Comparison of ENCODE assay signal across 17 cellular contexts in the genomic region with DNA sequence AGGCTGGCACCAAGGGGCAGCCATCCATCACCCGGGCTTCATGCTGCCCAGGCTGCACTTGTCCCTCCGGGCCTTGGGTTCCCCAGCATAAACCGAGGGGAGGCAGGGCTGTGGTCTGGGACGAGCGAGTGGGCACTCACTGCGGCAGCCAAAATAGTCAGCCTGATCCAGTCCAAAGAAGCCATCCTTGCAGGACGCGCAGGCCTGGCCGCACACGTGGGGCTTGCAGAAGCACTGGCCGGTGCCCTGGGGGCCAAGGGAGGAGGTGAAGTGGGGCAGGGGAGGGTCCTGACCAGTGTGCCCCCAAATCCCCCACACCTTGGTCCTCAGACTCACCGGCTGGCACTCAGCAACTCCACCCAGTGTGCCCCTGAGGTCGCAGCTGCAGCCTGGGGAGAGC. TPM values are rescaled to one million over a fixed set of nuclear protein-coding genes. Genes with fewer than 3 reads are reported as not detected.
A peak's percentile ranks its signal among the peaks of the same experiment; 100 is the strongest.
DNase-seq lines count a peak whose midpoint lies in the region; ATAC-seq and TF ChIP-seq lines count a peak whose summit lies in the region.
"Had no signal": no experiment of that assay in that cellular context is flagged by ENCODE, and none has a peak within 500 bp of the region (broad histone marks: within the 10 kb centered on the region; RNA-seq: fewer than 3 reads in every experiment).

No MANE protein-coding gene starts in this region.

- H3K36me3 Mint-ChIP-seq in effector memory CD8-positive, alpha-beta T cell (ENCODE audit: insufficient read depth) = peaks cover 6% of the 10 kb centered on the region
- H3K36me3 Mint-ChIP-seq: CD14-positive monocyte had no signal

- H3K14ac ChIP-seq in neuronal stem cell (ENCODE audit: low read length) = no peak overlapping the region

- CTCF ChIA-PET in RWPE1 (lab: Yijun Ruan, JAX) = no interaction called here

- H3K9me3 Mint-ChIP-seq in effector memory CD8-positive, alpha-beta T cell = no peaks in the 10 kb centered on the region
- H3K9me3 Mint-ChIP-seq: CD4-positive, alpha-beta T cell; HFFc6 had no signal

- no peaks in the 10 kb centered on the region for H3K27me3 ChIP-seq in BLaER1
- H3K27me3 ChIP-seq in BLaER1 treated with 17β-estradiol and CSF1 and Interleukin-3, amounts not matched to agents 10 nM and 100 nM = peaks cover 0 to 22% (median 0%) of the 10 kb centered on the region in 11 experiments; a peak in 7 of 22 replicates
- H3K27me3 ChIP-seq in neuronal stem cell (ENCODE audit: control insufficient read depth in 3 of 3, insufficient read depth in 3 of 3, low read depth in 1 of 3, low read length in 3 of 3) = peaks cover 0 to 2% (median 0%) of the 10 kb centered on the region in 3 experiments

- H3K4me1 ChIP-seq in BLaER1 (peaks cover 56% of the 10 kb centered on the region), neuronal stem cell (ENCODE audit: control insufficient read depth in 2 of 2, insufficient read depth in 1 of 2, low read depth in 1 of 2, low read length in 2 of 2) (peaks cover 0 to 3% of the 10 kb centered on the region in 2 donors)
- H3K4me1 ChIP-seq in BLaER1 treated with 17β-estradiol and CSF1 and Interleukin-3, amounts not matched to agents 10 nM and 100 nM = peaks cover 34 to 54% (median 51%) of the 10 kb centered on the region in 10 experiments
- H3K4me1 ChIP-seq: HAP-1 had no signal

- H3K27ac ChIP-seq in BLaER1 (no peak overlapping the region), RWPE1 (peak overlapping the region; percentile 50), neuronal stem cell (replicated peaks; ENCODE audit: low read length) (no peak overlapping the region)
- H3K27ac ChIP-seq in BLaER1 treated with 17β-estradiol and CSF1 and Interleukin-3, amounts not matched to agents 10 nM and 100 nM = no peak overlapping the region

- H3K9ac ChIP-seq in BLaER1 (no peak overlapping the region), neuronal stem cell (ENCODE audit: low read depth, low read length, poor library complexity) (no peak overlapping the region)
- peak overlapping the region in 1 of 11 experiments; percentile 33; a peak in 1 of 22 replicates for H3K9ac ChIP-seq in BLaER1 treated with 17β-estradiol and CSF1 and Interleukin-3, amounts not matched to agents 10 nM and 100 nM

- no peaks in the 10 kb centered on the region for H3K9me3 ChIP-seq in BLaER1
- H3K9me3 ChIP-seq in BLaER1 treated with 17β-estradiol and CSF1 and Interleukin-3, amounts not matched to agents 10 nM and 100 nM (replicated peaks in 1 of 11) = no peaks in the 10 kb centered on the region
- H3K9me3 ChIP-seq in neuronal stem cell (replicated peaks in 1 of 2; ENCODE audit: control insufficient read depth in 2 of 2, insufficient read depth in 1 of 2, low read depth in 1 of 2, low read length in 2 of 2) = peaks cover 0 to 5% of the 10 kb centered on the region in 2 donors
- H3K9me3 ChIP-seq: HAP-1 had no signal

- H3K4me3 Mint-ChIP-seq in effector memory CD8-positive, alpha-beta T cell = no peak overlapping the region
- H3K4me3 Mint-ChIP-seq: CD14-positive monocyte; CD4-positive, alpha-beta T cell; CD8-positive, alpha-beta memory T cell; HFFc6 had no signal

- no peak overlapping the region for H3K18ac ChIP-seq in neuronal stem cell (ENCODE audit: low read length)

- no peak overlapping the region for H4K8ac ChIP-seq in neuronal stem cell (ENCODE audit: low read depth, low read length)

- no peak for DNase-seq in RWPE1 (ENCODE audit: low spot score)
- no peak for DNase-seq in neuronal stem cell (ENCODE audit: low spot score)
- DNase-seq in effector memory CD8-positive, alpha-beta T cell = no peak
- DNase-seq in activated CD4-positive, alpha-beta T cell treated with anti-CD3 and anti-CD28 coated beads for 4 hours = no peak
- DNase-seq: Calu3; CD4-positive, alpha-beta T cell; CD8-positive, alpha-beta memory T cell; DMS53; DMS79 treated with DMSO at 0.1 percent for 48 hours; GF-D8; GOT3; HFFc6 had no signal

- no peak overlapping the region for H2BK12ac ChIP-seq in neuronal stem cell (ENCODE audit: low read length)

- peaks cover 13 to 17% of the 10 kb centered on the region in 2 donors for H3K27me3 Mint-ChIP-seq in effector memory CD8-positive, alpha-beta T cell

- no peak overlapping the region for H2AK5ac ChIP-seq in neuronal stem cell (ENCODE audit: low read depth, low read length)

- H3K4me3 ChIP-seq in BLaER1 = no peak overlapping the region
- H3K4me3 ChIP-seq in BLaER1 treated with 17β-estradiol and CSF1 and Interleukin-3, amounts not matched to agents 10 nM and 100 nM = no peak overlapping the region
- no peak overlapping the region for H3K4me3 ChIP-seq in neuronal stem cell (ENCODE audit: low read length in 2 of 2)
- H3K4me3 ChIP-seq: HAP-1 had no signal

- no peak overlapping the region for H3K4ac ChIP-seq in neuronal stem cell (ENCODE audit: low read length)

- no peak for ATAC-seq in effector memory CD8-positive, alpha-beta T cell (replicated peaks)
- ATAC-seq in HG02840 (IDR thresholded peaks at IDR 0.05; ENCODE audit: low FRiP score, unreplicated experiment) = no peak

- H2BK120ac ChIP-seq in neuronal stem cell (ENCODE audit: low read depth, low read length) = no peak overlapping the region

- H4K20me1 ChIP-seq in BLaER1 = peaks cover 36% of the 10 kb centered on the region
- H4K20me1 ChIP-seq in BLaER1 treated with 17β-estradiol and CSF1 and Interleukin-3, amounts not matched to agents 10 nM and 100 nM = peaks cover 0 to 57% (median 7%) of the 10 kb centered on the region in 11 experiments; a peak in 9 of 22 replicates

- no CpG with 5 or more reads among the region's 13 CpGs for WGBS in neuronal stem cell (ENCODE audit: extremely low coverage in 2 of 2, insufficient read length in 2 of 2, insufficient replicate concordance in 1 of 2), 2 donors

- no peak overlapping the region for H3K23ac ChIP-seq in neuronal stem cell (ENCODE audit: low read depth, low read length, poor library complexity)

- no peak overlapping the region for H4K91ac ChIP-seq in neuronal stem cell (ENCODE audit: low read depth, low read length, poor library complexity)

- no peak overlapping the region for H2AFZ ChIP-seq in neuronal stem cell (ENCODE audit: low read length)

- H3K4me1 Mint-ChIP-seq in effector memory CD8-positive, alpha-beta T cell (ENCODE audit: low read depth in 2 of 2) = peaks cover 0 to 10% of the 10 kb centered on the region in 2 donors
- H3K4me1 Mint-ChIP-seq: CD8-positive, alpha-beta memory T cell had no signal

- H2BK5ac ChIP-seq in neuronal stem cell (ENCODE audit: low read length) = peak overlapping the region; percentile 39

- TF ChIP-seq CTCF in RWPE1 (conservative IDR thresholded peaks at IDR 0.05; ENCODE audit: low read depth) = no peak

- peaks cover 12% of the 10 kb centered on the region for H3K79me1 ChIP-seq in neuronal stem cell (ENCODE audit: low read depth, low read length)

- POLR2A ChIA-PET in RWPE1 (lab: Yijun Ruan, JAX; ENCODE audit: low non-redundant PET) = no interaction called here

- H2BK15ac ChIP-seq in neuronal stem cell (ENCODE audit: low read length) = no peak overlapping the region

- H3K4me2 ChIP-seq in BLaER1 (peak overlapping the region; percentile 0; the same call in 1 of the 2 replicates), neuronal stem cell (ENCODE audit: insufficient read depth, low read length, poor library complexity, severe bottlenecking) (no peak overlapping the region)
- peak overlapping the region in 6 of 11 experiments; percentile 3 to 99 (median 66); a peak in 7 of 22 replicates for H3K4me2 ChIP-seq in BLaER1 treated with 17β-estradiol and CSF1 and Interleukin-3, amounts not matched to agents 10 nM and 100 nM

- no peak overlapping the region for H3K27ac Mint-ChIP-seq in effector memory CD8-positive, alpha-beta T cell
- H3K27ac Mint-ChIP-seq: CD14-positive monocyte; CD4-positive, alpha-beta T cell; CD8-positive, alpha-beta memory T cell; HFFc6 had no signal

- H3K36me3 ChIP-seq in BLaER1 = peaks cover 43% of the 10 kb centered on the region
- H3K36me3 ChIP-seq in BLaER1 treated with 17β-estradiol and CSF1 and Interleukin-3, amounts not matched to agents 10 nM and 100 nM = peaks cover 0 to 32% (median 11%) of the 10 kb centered on the region in 11 experiments; a peak in 11 of 22 replicates
- H3K36me3 ChIP-seq in neuronal stem cell (replicated peaks in 1 of 2; ENCODE audit: control insufficient read depth in 2 of 2, insufficient read depth in 2 of 2, low read length in 2 of 2) = peaks cover 51 to 59% of the 10 kb centered on the region in 2 donors

RNA-seq across cellular contexts. Expression of a gene that starts 32.1 kb away (rescaled TPM):
- polyA plus RNA-seq in neuronal stem cell (2013, experiment 1 of 2) = 69.1 TPM
- 69.0 TPM for polyA plus RNA-seq in neuronal stem cell (2013, experiment 2 of 2)

RNA-seq across cellular contexts. Expression of a gene that starts 32.2 kb away (rescaled TPM):
- polyA plus RNA-seq in neuronal stem cell (2013, experiment 1 of 2) = 59.5 TPM
- 57.4 TPM for polyA plus RNA-seq in neuronal stem cell (2013, experiment 2 of 2)
- polyA plus RNA-seq: CD14-positive monocyte; CD8-positive, alpha-beta memory T cell had no signal

RNA-seq across cellular contexts. Expression of a gene that starts 52.0 kb away (rescaled TPM):
- 3,158 TPM for polyA plus RNA-seq in neuronal stem cell (2013, experiment 1 of 2)
- polyA plus RNA-seq in neuronal stem cell (2013, experiment 2 of 2) = 3,117 TPM
